Comparison of ENCODE assay signal across 8 cellular contexts in genomic region chr1:147598631-147599361, GRCh38. TPM values are rescaled to one million over a fixed set of nuclear protein-coding genes. Genes with fewer than 3 reads are reported as not detected.
A peak's percentile ranks its signal among the peaks of the same experiment; 100 is the strongest.
DNase-seq lines count a peak whose midpoint lies in the region; ATAC-seq and TF ChIP-seq lines count a peak whose summit lies in the region.

No MANE protein-coding gene starts in this region.

- H3K4me2 ChIP-seq in fibroblast of lung (ENCODE audit: extremely low read depth, insufficient read depth, low read length) = peak overlapping the region; percentile 93

- peak overlapping the region; percentile 56 for H3K27ac ChIP-seq in fibroblast of lung (ENCODE audit: insufficient read depth, low read length)
- peak overlapping the region; percentile 82 to 95 (median 91) for H3K27ac ChIP-seq in tibial nerve

- TF ChIP-seq CTCF in BE2C (IDR thresholded peaks at IDR 0.05; ENCODE audit: low read depth, low read length) (no peak), fibroblast of lung (conservative IDR thresholded peaks at IDR 0.05 in 1 of 2, IDR thresholded peaks at IDR 0.05 in 1 of 2; ENCODE audit: low read depth in 1 of 2, low read length in 2 of 2) (no peak), nephron (IDR thresholded peaks at IDR 0.05; ENCODE audit: unreplicated experiment in 3 of 3) (no peak), tibial nerve (IDR thresholded peaks at IDR 0.05) (no peak)

- H3K4me3 Mint-ChIP-seq in nephron = peak overlapping the region; percentile 93 to 95 (median 94)

- H3K9ac ChIP-seq in fibroblast of lung (ENCODE audit: insufficient read depth, low read length) = peak overlapping the region; percentile 46

- no peaks in the 10 kb centered on the region for H3K36me3 Mint-ChIP-seq in nephron (ENCODE audit: low read depth)

- H3K4me1 ChIP-seq in BE2C (peaks cover 12% of the 10 kb centered on the region; the same call in 1 of the 2 replicates), fibroblast of lung (ENCODE audit: control insufficient read depth, extremely low read depth, insufficient read depth, low read length) (peaks cover 2% of the 10 kb centered on the region), tibial nerve (peaks cover 0 to 43% (median 12%) of the 10 kb centered on the region in 4 donors)

- H3K4me3 ChIP-seq in BE2C (ENCODE audit: low read depth, low read length) (peak overlapping the region; percentile 83), fibroblast of lung (replicated peaks in 1 of 4; ENCODE audit: control extremely low read depth in 1 of 4, insufficient read depth in 1 of 4, low read depth in 3 of 4, low read length in 4 of 4) (peak overlapping the region; percentile 50 to 76 (median 58)), tibial nerve (peak overlapping the region; percentile 63 to 88 (median 72))

- no peak for TF ChIP-seq EP300 in tibial nerve (IDR thresholded peaks at IDR 0.05)

- no peak for TF ChIP-seq POLR2A in tibial nerve (IDR thresholded peaks at IDR 0.05)

- H3K79me2 ChIP-seq in fibroblast of lung (ENCODE audit: control insufficient read depth, insufficient read depth, low read length) = peaks cover 4% of the 10 kb centered on the region

- ATAC-seq in GM21447 (IDR thresholded peaks at IDR 0.05; ENCODE audit: unreplicated experiment) = peak; percentile 10

- peak overlapping the region; percentile 87 for H2AFZ ChIP-seq in fibroblast of lung (ENCODE audit: low read length)

- DNase-seq in BE2C = peak; percentile 56
- DNase-seq in NCI-H1092 (lab: John Stamatoyannopoulos, UW) = peak; percentile 56
- peak; percentile 12 for DNase-seq in activated T-cell treated with anti-CD3 and anti-CD28 coated beads for 4 hours
- DNase-seq in fibroblast of lung (ENCODE audit: low read depth in 2 of 2) = peak in 1 of 2 donors; percentile 39
- DNase-seq in tibial nerve (ENCODE audit: low spot score in 2 of 2) = no peak
- DNase-seq in RKO (ENCODE audit: low spot score) = no peak

- no peaks in the 10 kb centered on the region for H3K9me3 Mint-ChIP-seq in nephron

- H3K27me3 ChIP-seq in BE2C (no peaks in the 10 kb centered on the region), fibroblast of lung (ENCODE audit: control insufficient read depth, insufficient read depth, low read length) (no peaks in the 10 kb centered on the region), tibial nerve (no peaks in the 10 kb centered on the region)

- WGBS in tibial nerve, 2 donors = 3 to 6% methylated on average over 25 to 26 of the region's 30 CpGs

- H3K27me3 Mint-ChIP-seq in nephron (ENCODE audit: low read depth) = no peaks in the 10 kb centered on the region

- no peaks in the 10 kb centered on the region for H3K36me3 ChIP-seq in BE2C
- H3K36me3 ChIP-seq in fibroblast of lung (ENCODE audit: control insufficient read depth, insufficient read depth, low read length) = no peaks in the 10 kb centered on the region
- H3K36me3 ChIP-seq in tibial nerve = no peaks in the 10 kb centered on the region

- H3K4me1 Mint-ChIP-seq in nephron = peaks cover 32% of the 10 kb centered on the region

- H3K27ac Mint-ChIP-seq in nephron = peak overlapping the region; percentile 79 to 97 (median 91)

- H3K9me3 ChIP-seq in BE2C (no peaks in the 10 kb centered on the region), fibroblast of lung (ENCODE audit: control insufficient read depth, insufficient read depth, low read depth, low read length) (no peaks in the 10 kb centered on the region), tibial nerve (no peaks in the 10 kb centered on the region)

- H4K20me1 ChIP-seq in fibroblast of lung (ENCODE audit: control insufficient read depth, extremely low read depth, insufficient read depth, low read length) = no peaks in the 10 kb centered on the region

RNA-seq across cellular contexts. Expression of gene BCL9, which starts 57.5 kb away (rescaled TPM):
- 15.8 TPM for polyA plus RNA-seq in BE2C (2012; ENCODE audit: insufficient read depth, insufficient read length, low read depth)
- total RNA-seq in fibroblast of lung = 2.6 and 5.4 TPM in 2 replicates
- 4.8 and 9.7 TPM in 2 replicates for polyA plus RNA-seq in fibroblast of lung
- 8.1 and 9.7 TPM in 2 replicates for polyA plus RNA-seq in fibroblast of lung (2012)
- 7.5 and 10.4 TPM in 2 replicates for polyA minus RNA-seq in fibroblast of lung (ENCODE audit: low replicate concordance)
- total RNA-seq in tibial nerve = 10 to 100 TPM in 3 of 4 donors, 1 to 10 TPM in 1; 9.6 to 16.5 (median 11.4) TPM

Comparison
In these comparisons a context has a peak if more than half of its experiments do, and no peak if none do; other contexts are left out.
1. DNase-seq: peak in BE2C (single experiment), NCI-H1092 (single experiment) and activated T-cell treated with anti-CD3 and anti-CD28 coated beads for 4 hours (single experiment); none in tibial nerve (0 of 2) and RKO (single experiment).
2. Peak in every context shown above with its lines, with median percentiles within 50 percentile points of each other: H3K4me3 ChIP-seq.